In the genomic region with DNA sequence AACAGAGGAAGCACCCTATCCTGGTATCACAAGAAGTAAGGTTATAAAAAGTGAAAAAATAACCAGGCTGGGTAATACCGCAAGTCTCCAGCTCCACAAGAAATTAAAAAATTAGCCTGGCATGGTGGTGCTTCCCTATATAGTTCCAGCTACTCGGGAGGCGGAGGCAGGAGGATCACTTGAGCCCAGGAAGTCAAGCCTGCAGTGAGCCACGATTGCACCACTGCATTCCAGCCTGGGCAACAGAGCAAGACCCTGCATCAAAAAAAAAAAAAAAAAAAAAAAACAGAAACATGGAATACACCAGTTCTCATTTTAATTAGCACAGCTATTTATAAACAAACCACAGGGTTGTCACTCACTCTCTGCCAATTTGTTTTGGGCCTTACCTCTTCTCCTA, we compare ENCODE assay signal across 24 cellular contexts.
"Had no signal": no experiment of that assay in that cellular context is flagged by ENCODE, and none has a peak within 500 bp of the region (broad histone marks: within the 10 kb centered on the region; RNA-seq: fewer than 3 reads in every experiment).

No MANE protein-coding gene starts in this region.

- DNase-seq: islet precursor cell; left ventricle myocardium inferior; midbrain; mucosa of descending colon; naive thymus-derived CD4-positive, alpha-beta T cell; ovary; retina; right cardiac atrium; sigmoid colon; small intestine; spleen; stimulated activated CD4-positive, alpha-beta T cell treated with anti-CD3 and anti-CD28 coated beads, Interleukin-4, amount 100 ng/mL, for 24 hours; stimulated activated naive CD4-positive, alpha-beta T cell; tibial artery; trophoblast cell; upper lobe of right lung had no signal

- H3K4me3 ChIP-seq: left ventricle myocardium inferior, lung, mucosa of descending colon, ovary, sigmoid colon, spleen, suprapubic skin, thoracic aorta, tibial artery, upper lobe of right lung had no signal

- H3K4me3 Mint-ChIP-seq: memory B cell; naive thymus-derived CD4-positive, alpha-beta T cell; natural killer cell treated with Interleukin-12 subunit alpha and Interleukin-12 subunit beta and Interleukin-15 and Interleukin-18, amount 100 ng/mL, for 72 hours; stimulated activated effector memory CD8-positive, alpha-beta T cell treated with anti-CD3 and anti-CD28 coated beads, Interleukin-12 subunit alpha, Interleukin-12 subunit beta, amount 100 ng/mL, for 72 hours; stimulated activated naive CD8-positive, alpha-beta T cell treated with anti-CD3 and anti-CD28 coated beads, Interleukin-15, Interleukin-2, amounts not matched to agents 100 ng/mL and 50 ng/mL, for 24 hours had no signal

- H3K4me1 ChIP-seq: suprapubic skin had no signal

- H3K9me3 Mint-ChIP-seq: memory B cell; naive thymus-derived CD4-positive, alpha-beta T cell; natural killer cell treated with Interleukin-12 subunit alpha and Interleukin-12 subunit beta and Interleukin-15 and Interleukin-18, amount 100 ng/mL, for 72 hours; stimulated activated effector memory CD8-positive, alpha-beta T cell treated with anti-CD3 and anti-CD28 coated beads, Interleukin-12 subunit alpha, Interleukin-12 subunit beta, amount 100 ng/mL, for 72 hours; stimulated activated naive CD8-positive, alpha-beta T cell treated with anti-CD3 and anti-CD28 coated beads, Interleukin-15, Interleukin-2, amounts not matched to agents 100 ng/mL and 50 ng/mL, for 24 hours had no signal

- H3K27me3 ChIP-seq: ovary, sigmoid colon, spleen, suprapubic skin, tibial artery, upper lobe of right lung had no signal

- ATAC-seq: mucosa of descending colon; naive thymus-derived CD4-positive, alpha-beta T cell; natural killer cell treated with Interleukin-12 subunit alpha and Interleukin-12 subunit beta and Interleukin-15 and Interleukin-18, amount 100 ng/mL, for 72 hours; right cardiac atrium; stimulated activated effector memory CD8-positive, alpha-beta T cell treated with anti-CD3 and anti-CD28 coated beads, Interleukin-12 subunit alpha, Interleukin-12 subunit beta, amount 100 ng/mL, for 72 hours; upper lobe of right lung had no signal

- H3K9me3 ChIP-seq: left ventricle myocardium inferior, mucosa of descending colon, ovary, sigmoid colon, spleen, suprapubic skin, thoracic aorta, tibial artery, upper lobe of right lung had no signal

- H3K36me3 ChIP-seq: ovary had no signal

- H3K27ac Mint-ChIP-seq: memory B cell; stimulated activated naive CD8-positive, alpha-beta T cell treated with anti-CD3 and anti-CD28 coated beads, Interleukin-15, Interleukin-2, amounts not matched to agents 100 ng/mL and 50 ng/mL, for 24 hours had no signal

- H3K27ac ChIP-seq: left ventricle myocardium inferior, ovary, sigmoid colon, spleen, suprapubic skin, thoracic aorta, tibial artery, upper lobe of right lung had no signal

- H3K27me3 Mint-ChIP-seq: memory B cell; naive thymus-derived CD4-positive, alpha-beta T cell; natural killer cell treated with Interleukin-12 subunit alpha and Interleukin-12 subunit beta and Interleukin-15 and Interleukin-18, amount 100 ng/mL, for 72 hours; progenitor cell of endocrine pancreas; stimulated activated naive CD8-positive, alpha-beta T cell treated with anti-CD3 and anti-CD28 coated beads, Interleukin-15, Interleukin-2, amounts not matched to agents 100 ng/mL and 50 ng/mL, for 24 hours had no signal
